9 cellular contexts compared by ENCODE assay signal in genomic region chr3:28575748-28576589, GRCh38.
DNase-seq lines count a peak whose midpoint lies in the region; ATAC-seq and TF ChIP-seq lines count a peak whose summit lies in the region.
"Had no signal": no experiment of that assay in that cellular context is flagged by ENCODE, and none has a peak within 500 bp of the region (broad histone marks: within the 10 kb centered on the region; RNA-seq: fewer than 3 reads in every experiment).

No MANE protein-coding gene starts in this region.

- BruUV-seq in MCF 10A (replicated peaks; lab: Mats Ljungman, UMichigan), result no TSS peak

- no peaks in the 10 kb centered on the region for H3K36me3 Mint-ChIP-seq in activated T-cell treated with anti-CD3 and anti-CD28 coated beads, Interleukin-2, amount 50 U/mL, for 72 hours (ENCODE audit: insufficient read depth in 2 of 2)
- no peaks in the 10 kb centered on the region for H3K36me3 Mint-ChIP-seq in MCF 10A (ENCODE audit: insufficient read depth, unreplicated experiment)

- peak in 1 of 2 donors; percentile 1 for DNase-seq in activated T-cell treated with anti-CD3 and anti-CD28 coated beads, Interleukin-2, amount 50 U/mL, for 72 hours
- DNase-seq in activated T-cell treated with anti-CD3 and anti-CD28 coated beads, Interleukin-2, amount 50 U/mL, for 1 hour, result no peak
- DNase-seq in MCF 10A (ENCODE audit: unreplicated experiment) (peak; percentile 7), left lung (peak in 1 of 2 donors; percentile 77), transverse colon (no peak)
- DNase-seq: DND-41 had no signal

- 10% methylated on average over 13 of the region's 75 CpGs; no CpG with 5 or more reads in 1 of the 2 donors for WGBS in transverse colon (ENCODE audit: low coverage in 1 of 2), 2 donors

- H3K36me3 ChIP-seq in left lung (no peaks in the 10 kb centered on the region), transverse colon (no peaks in the 10 kb centered on the region)

- TF ChIP-seq CTCF in MCF 10A (IDR thresholded peaks at IDR 0.05; ENCODE audit: unreplicated experiment), result no peak
- no peak for TF ChIP-seq CTCF in left lung (IDR thresholded peaks at IDR 0.05)
- no peak for TF ChIP-seq CTCF in transverse colon (IDR thresholded peaks at IDR 0.05)

- peak; percentile 15 to 26 for ATAC-seq in activated T-cell treated with anti-CD3 and anti-CD28 coated beads, Interleukin-2, amount 50 U/mL, for 72 hours (replicated peaks in 1 of 2)
- ATAC-seq in left lung (peak; percentile 88), HG03280 (IDR thresholded peaks at IDR 0.05; ENCODE audit: unreplicated experiment) (no peak), GM21360 (IDR thresholded peaks at IDR 0.05; ENCODE audit: unreplicated experiment) (no peak), GM18511 (IDR thresholded peaks at IDR 0.05; ENCODE audit: unreplicated experiment) (no peak)

- intact Hi-C loops in MCF 10A (cut with micrococcal nuclease) (no loop called here), left lung (cut with DNase I) (no loop called here), transverse colon (cut with DNase I; ENCODE audit: low total_unique reads) (no loop called here)

- H3K4me1 Mint-ChIP-seq in activated T-cell treated with anti-CD3 and anti-CD28 coated beads, Interleukin-2, amount 50 U/mL, for 72 hours (ENCODE audit: low read depth), result peaks cover 10% of the 10 kb centered on the region
- no peaks in the 10 kb centered on the region for H3K4me1 Mint-ChIP-seq in MCF 10A (ENCODE audit: insufficient read depth, unreplicated experiment)

- H3K9me3 ChIP-seq in left lung (no peaks in the 10 kb centered on the region), transverse colon (no peaks in the 10 kb centered on the region)

- no peak overlapping the region for H3K27ac Mint-ChIP-seq in activated T-cell treated with anti-CD3 and anti-CD28 coated beads, Interleukin-2, amount 50 U/mL, for 72 hours
- no peak overlapping the region for H3K27ac Mint-ChIP-seq in MCF 10A (ENCODE audit: low read depth, unreplicated experiment)

- H3K27ac ChIP-seq in left lung, result no peak overlapping the region
- H3K27ac ChIP-seq in transverse colon, result no peak overlapping the region

- in situ Hi-C loops in transverse colon (cut with MboI; ENCODE audit: low pct_ligation_motif_present in 1 of 4, low pct_unique_long_range_greater_than_20kb in 1 of 4, low sequenced_read_pairs in 3 of 4), result no loop called here

- H3K4me3 ChIP-seq in left lung (peak overlapping the region; percentile 38), transverse colon (peak overlapping the region; percentile 18 to 54 (median 38))

- POLR2A ChIA-PET in MCF 10A (lab: Yijun Ruan, JAX), result no interaction called here

- H3K27me3 ChIP-seq in left lung, result peaks cover 25 to 68% of the 10 kb centered on the region in 2 donors
- peaks cover 40% of the 10 kb centered on the region for H3K27me3 ChIP-seq in transverse colon

- TF ChIP-seq POLR2A in transverse colon (IDR thresholded peaks at IDR 0.05), result no peak

- H3K4me3 Mint-ChIP-seq in activated T-cell treated with anti-CD3 and anti-CD28 coated beads, Interleukin-2, amount 50 U/mL, for 72 hours, result peak overlapping the region; percentile 41 to 54
- H3K4me3 Mint-ChIP-seq in MCF 10A (ENCODE audit: unreplicated experiment), result peak overlapping the region; percentile 73

- no peaks in the 10 kb centered on the region for H3K9me3 Mint-ChIP-seq in activated T-cell treated with anti-CD3 and anti-CD28 coated beads, Interleukin-2, amount 50 U/mL, for 72 hours
- no peaks in the 10 kb centered on the region for H3K9me3 Mint-ChIP-seq in MCF 10A (ENCODE audit: unreplicated experiment)

- TF ChIP-seq EP300 in transverse colon (IDR thresholded peaks at IDR 0.05; ENCODE audit: low read depth), result no peak

- CTCF ChIA-PET in MCF 10A (lab: Yijun Ruan, JAX), result interaction anchor here (0.7 kb wide), 1 partner anchor 87 kb away, joined by 4 read pairs; no protein-coding TSS in a partner anchor

- H3K4me1 ChIP-seq in left lung (peaks cover 0 to 12% of the 10 kb centered on the region in 2 donors), transverse colon (peaks cover 0 to 17% (median 0%) of the 10 kb centered on the region in 4 donors)

- H3K27me3 Mint-ChIP-seq in activated T-cell treated with anti-CD3 and anti-CD28 coated beads, Interleukin-2, amount 50 U/mL, for 72 hours (ENCODE audit: low read depth), result peaks cover 59% of the 10 kb centered on the region
- peaks cover 44% of the 10 kb centered on the region for H3K27me3 Mint-ChIP-seq in MCF 10A (ENCODE audit: insufficient read depth, unreplicated experiment)

Comparison
In these comparisons a context has a peak if more than half of its experiments do, and no peak if none do; other contexts are left out.
1. ATAC-seq: peak in activated T-cell treated with anti-CD3 and anti-CD28 coated beads, Interleukin-2, amount 50 U/mL, for 72 hours (2 of 2) and left lung (single experiment); none in HG03280 (single experiment), GM21360 (single experiment) and GM18511 (single experiment).